In genomic region chr5:119928974-119929373, GRCh38 we compare ENCODE assay signal across 19 cellular contexts.
DNase-seq lines count a peak whose midpoint lies in the region; ATAC-seq lines count a peak whose summit lies in the region.
"Had no signal": no experiment of that assay in that cellular context is flagged by ENCODE, and none has a peak within 500 bp of the region (broad histone marks: within the 10 kb centered on the region; RNA-seq: fewer than 3 reads in every experiment).

No MANE protein-coding gene starts in this region.

- H3K27ac Mint-ChIP-seq in stimulated activated memory B cell treated with anti-CD40 and anti-IgM and Interleukin-4, amounts not matched to agents 10 μg/mL and 1 μg/mL and 100 μg/mL, for 72 hours, result no peak overlapping the region
- H3K27ac Mint-ChIP-seq: B cell; CD4-positive, alpha-beta T cell; CD8-positive, alpha-beta T cell had no signal

- no peaks in the 10 kb centered on the region for H3K27me3 Mint-ChIP-seq in stimulated activated memory B cell treated with anti-CD40 and anti-IgM and Interleukin-4, amounts not matched to agents 10 μg/mL and 1 μg/mL and 100 μg/mL, for 72 hours
- H3K27me3 Mint-ChIP-seq: B cell; CD4-positive, alpha-beta T cell had no signal

- no peak overlapping the region for H3K4me3 Mint-ChIP-seq in stimulated activated memory B cell treated with anti-CD40 and anti-IgM and Interleukin-4, amounts not matched to agents 10 μg/mL and 1 μg/mL and 100 μg/mL, for 72 hours
- H3K4me3 Mint-ChIP-seq: B cell; CD4-positive, alpha-beta T cell; CD8-positive, alpha-beta T cell had no signal

- intact Hi-C loops in Right ventricle myocardium inferior (cut with DNase I) (no loop called here), left cardiac atrium (cut with DNase I) (no loop called here)

- H3K36me3 Mint-ChIP-seq in stimulated activated memory B cell treated with anti-CD40 and anti-IgM and Interleukin-4, amounts not matched to agents 10 μg/mL and 1 μg/mL and 100 μg/mL, for 72 hours, result no peaks in the 10 kb centered on the region
- H3K36me3 Mint-ChIP-seq: CD8-positive, alpha-beta T cell had no signal

- no peaks in the 10 kb centered on the region for H3K4me1 Mint-ChIP-seq in stimulated activated memory B cell treated with anti-CD40 and anti-IgM and Interleukin-4, amounts not matched to agents 10 μg/mL and 1 μg/mL and 100 μg/mL, for 72 hours
- H3K4me1 Mint-ChIP-seq: B cell had no signal

- no peak for ATAC-seq in Right ventricle myocardium inferior
- no peak for ATAC-seq in left cardiac atrium
- ATAC-seq in stimulated activated memory B cell treated with anti-CD40 and anti-IgM and Interleukin-4, amounts not matched to agents 10 μg/mL and 1 μg/mL and 100 μg/mL, for 72 hours, result peak; percentile 38
- ATAC-seq in HG03039 (IDR thresholded peaks at IDR 0.05; ENCODE audit: unreplicated experiment), result no peak
- ATAC-seq in GM18868 (IDR thresholded peaks at IDR 0.05; ENCODE audit: unreplicated experiment), result no peak
- ATAC-seq: A549; CD8-positive, alpha-beta T cell; GM12878 had no signal

- DNase-seq in Right ventricle myocardium inferior (ENCODE audit: missing footprints) (peak; percentile 43), left cardiac atrium (no peak), NCI-H69 (lab: John Stamatoyannopoulos, UW) (peak; percentile 89), islet precursor cell (peak; percentile 47), NOMO-1 treated with dmso at 0.1 percent for 144 hours (lab: John Stamatoyannopoulos, UW; ENCODE audit: unreplicated experiment) (no peak)
- DNase-seq: AML-193; Caco-2; Calu3; CD4-positive, alpha-beta T cell; CD8-positive, alpha-beta T cell; DMS79 treated with DMSO at 0.1 percent for 48 hours; EL; GDM1 had no signal

- no peaks in the 10 kb centered on the region for H3K9me3 Mint-ChIP-seq in stimulated activated memory B cell treated with anti-CD40 and anti-IgM and Interleukin-4, amounts not matched to agents 10 μg/mL and 1 μg/mL and 100 μg/mL, for 72 hours

Comparison
In these comparisons a context has a peak if more than half of its experiments do, and no peak if none do; other contexts are left out.
1. DNase-seq: peak in Right ventricle myocardium inferior (single experiment), NCI-H69 (single experiment) and islet precursor cell (single experiment); none in left cardiac atrium (single experiment) and NOMO-1 treated with dmso at 0.1 percent for 144 hours (single experiment).